16 cellular contexts compared by ENCODE assay signal in genomic region chr5:99866740-99867139, GRCh38.
DNase-seq lines count a peak whose midpoint lies in the region; ATAC-seq and TF ChIP-seq lines count a peak whose summit lies in the region.
"Had no signal": no experiment of that assay in that cellular context is flagged by ENCODE, and none has a peak within 500 bp of the region (broad histone marks: within the 10 kb centered on the region; RNA-seq: fewer than 3 reads in every experiment).

No MANE protein-coding gene starts in this region.

- 10 to 23% methylated on average over 2 of the region's 2 CpGs for WGBS in GM23248 (ENCODE audit: low coverage in 1 of 2, low lambda C conversion rate in 2 of 2, missing lambda C conversion rate in 2 of 2), 2 experiments

- TF ChIP-seq CTCF in GM12865 (IDR thresholded peaks at IDR 0.05; ENCODE audit: insufficient read depth, low read depth, low read length, missing control alignments), result no peak

- H3F3A ChIP-seq in GM23248 (ENCODE audit: insufficient read depth), result no peaks in the 10 kb centered on the region

- H3K9me3 ChIP-seq in GM23248 (ENCODE audit: low read depth), result no peaks in the 10 kb centered on the region

- peak; percentile 19 for DNase-seq in GM12865 (ENCODE audit: low read depth)
- no peak for DNase-seq in NCI-H226
- DNase-seq in putamen (ENCODE audit: low spot score), result no peak
- no peak for DNase-seq in GM23248
- DNase-seq in AG08396 (ENCODE audit: low spot score), result no peak
- DNase-seq: ACHN; activated naive CD8-positive, alpha-beta T cell treated with anti-CD3 and anti-CD28 coated beads, Interleukin-2, amount 10 ng/mL, durations not matched to agents 7 days and 5 days; heart left ventricle; left cardiac atrium; NCI-H2029; stimulated activated CD4-positive, alpha-beta T cell treated with anti-CD3 and anti-CD28 coated beads, Interleukin-2, amount 100 ng/mL, for 24 hours; WERI-Rb-1 had no signal

- ATAC-seq in GM18907 (IDR thresholded peaks at IDR 0.05; ENCODE audit: unreplicated experiment) (peak; percentile 92), GM21786 (IDR thresholded peaks at IDR 0.05; ENCODE audit: unreplicated experiment) (peak; percentile 82), HG03159 (IDR thresholded peaks at IDR 0.05; ENCODE audit: unreplicated experiment) (peak; percentile 75)
- ATAC-seq: heart left ventricle, left cardiac atrium had no signal

- no peak overlapping the region for H3K27ac ChIP-seq in GM23248
- H3K27ac ChIP-seq: epithelial cell of prostate, heart left ventricle, WERI-Rb-1 had no signal

- H2AFZ ChIP-seq in GM23248, result no peak overlapping the region

- in situ Hi-C loops in GM23248 (cut with MboI), result no loop called here

- no peak overlapping the region for H3K9ac ChIP-seq in GM23248

- no peak overlapping the region for H3K4me2 ChIP-seq in GM23248 (ENCODE audit: unreplicated experiment)

- H4K20me1 ChIP-seq in GM23248 (ENCODE audit: insufficient read depth), result no peaks in the 10 kb centered on the region

- H3K27me3 ChIP-seq in GM23248 (replicated peaks; ENCODE audit: insufficient read depth), result no peaks in the 10 kb centered on the region
- H3K27me3 ChIP-seq: heart left ventricle had no signal

- no peak overlapping the region for H3K4me3 ChIP-seq in GM12865 (ENCODE audit: low read depth, low read length)
- H3K4me3 ChIP-seq in GM23248, result no peak overlapping the region
- H3K4me3 ChIP-seq: heart left ventricle had no signal

- no peaks in the 10 kb centered on the region for H3K9me2 ChIP-seq in GM23248 (ENCODE audit: insufficient read depth)

- H3K36me3 ChIP-seq in GM23248 (ENCODE audit: low read depth), result no peaks in the 10 kb centered on the region
- H3K36me3 ChIP-seq: heart left ventricle, WERI-Rb-1 had no signal

- no peaks in the 10 kb centered on the region for H3K79me2 ChIP-seq in GM23248 (ENCODE audit: insufficient read depth)

- H3K4me1 ChIP-seq in GM23248 (ENCODE audit: insufficient read depth), result no peaks in the 10 kb centered on the region
- H3K4me1 ChIP-seq: heart left ventricle had no signal
